ENCODE assay signal across 1 cellular context in genomic region chr12:122753213-122753571, GRCh38.
TF ChIP-seq lines count a peak whose summit lies in the region.

No MANE protein-coding gene starts in this region.

TF ChIP-seq in K562, 482 proteins besides CTCF, POLR2A, EP300 and RAD21 (continued from another document):
- TF ChIP-seq SIN3A (IDR thresholded peaks at IDR 0.05; ENCODE audit: borderline replicate concordance in 2 of 2, control insufficient read depth in 1 of 2, low read depth in 2 of 2, low read length in 2 of 2) (no peak), EGR1 (conservative IDR thresholded peaks at IDR 0.05) (no peak), SMARCA5 (IDR thresholded peaks at IDR 0.05) (0 out of 2 replicates have a peak, but pooled peaks have one; percentile 46), POLR2AphosphoS2 (IDR thresholded peaks at IDR 0.05; ENCODE audit: low read length) (0 out of 2 replicates have a peak, but pooled peaks have one; percentile 48), ZNF449 (CRISPR knock-in tag; IDR thresholded peaks at IDR 0.05) (no peak), CBX3 (IDR thresholded peaks at IDR 0.05; ENCODE audit: borderline replicate concordance in 1 of 2, low read length in 2 of 2) (no peak), ELF4 (CRISPR knock-in tag; IDR thresholded peaks at IDR 0.05) (peak; percentile 42; the same call in 1 of the 2 replicates), TARDBP (IDR thresholded peaks at IDR 0.05) (no peak), CBFB (CRISPR knock-in tag; IDR thresholded peaks at IDR 0.05) (peak; percentile 7; the same call in 1 of the 2 replicates), ZNF57 (CRISPR knock-in tag; IDR thresholded peaks at IDR 0.05) (no peak), RAD51 (IDR thresholded peaks at IDR 0.05; ENCODE audit: borderline replicate concordance, low read depth) (no peak), PYGO2 (tag; IDR thresholded peaks at IDR 0.05) (no peak), CAMTA2 (CRISPR knock-in tag; conservative IDR thresholded peaks at IDR 0.05) (no peak), HNRNPH1 (optimal IDR thresholded peaks at IDR 0.05; ENCODE audit: low read depth, low read length) (no peak), ZNF280B (CRISPR knock-in tag; IDR thresholded peaks at IDR 0.05) (no peak), ARHGAP35 (IDR thresholded peaks at IDR 0.05; ENCODE audit: partially characterized antibody) (no peak), SMARCE1 (IDR thresholded peaks at IDR 0.05) (peak; percentile 51; the same call in 1 of the 2 replicates), PHF21A (IDR thresholded peaks at IDR 0.05; ENCODE audit: borderline replicate concordance, low read depth) (no peak), CBFA2T3 (IDR thresholded peaks at IDR 0.05) (no peak), SMARCA4 (IDR thresholded peaks at IDR 0.05) (0 out of 2 replicates have a peak, but pooled peaks have one; percentile 27), PHB2 (IDR thresholded peaks at IDR 0.05; ENCODE audit: low read depth) (no peak), TCFL5 (CRISPR knock-in tag; conservative IDR thresholded peaks at IDR 0.05) (no peak), ZFX (CRISPR knock-in tag; IDR thresholded peaks at IDR 0.05) (no peak), PML (IDR thresholded peaks at IDR 0.05; ENCODE audit: low read length) (no peak), ZNF217 (CRISPR knock-in tag; IDR thresholded peaks at IDR 0.05) (no peak), NBN (IDR thresholded peaks at IDR 0.05; ENCODE audit: low read depth) (0 out of 2 replicates have a peak, but pooled peaks have one; percentile 35), ZNF3 (CRISPR knock-in tag; IDR thresholded peaks at IDR 0.05) (no peak), HDAC1 (IDR thresholded peaks at IDR 0.05) (peak in 1 of 2 experiments; percentile 79; a peak in 1 of 4 replicates), THRB (CRISPR knock-in tag; conservative IDR thresholded peaks at IDR 0.05) (peak; percentile 62; the same call in 1 of the 2 replicates)
